ENCODE assay signal across 1 cellular context in the genomic region with DNA sequence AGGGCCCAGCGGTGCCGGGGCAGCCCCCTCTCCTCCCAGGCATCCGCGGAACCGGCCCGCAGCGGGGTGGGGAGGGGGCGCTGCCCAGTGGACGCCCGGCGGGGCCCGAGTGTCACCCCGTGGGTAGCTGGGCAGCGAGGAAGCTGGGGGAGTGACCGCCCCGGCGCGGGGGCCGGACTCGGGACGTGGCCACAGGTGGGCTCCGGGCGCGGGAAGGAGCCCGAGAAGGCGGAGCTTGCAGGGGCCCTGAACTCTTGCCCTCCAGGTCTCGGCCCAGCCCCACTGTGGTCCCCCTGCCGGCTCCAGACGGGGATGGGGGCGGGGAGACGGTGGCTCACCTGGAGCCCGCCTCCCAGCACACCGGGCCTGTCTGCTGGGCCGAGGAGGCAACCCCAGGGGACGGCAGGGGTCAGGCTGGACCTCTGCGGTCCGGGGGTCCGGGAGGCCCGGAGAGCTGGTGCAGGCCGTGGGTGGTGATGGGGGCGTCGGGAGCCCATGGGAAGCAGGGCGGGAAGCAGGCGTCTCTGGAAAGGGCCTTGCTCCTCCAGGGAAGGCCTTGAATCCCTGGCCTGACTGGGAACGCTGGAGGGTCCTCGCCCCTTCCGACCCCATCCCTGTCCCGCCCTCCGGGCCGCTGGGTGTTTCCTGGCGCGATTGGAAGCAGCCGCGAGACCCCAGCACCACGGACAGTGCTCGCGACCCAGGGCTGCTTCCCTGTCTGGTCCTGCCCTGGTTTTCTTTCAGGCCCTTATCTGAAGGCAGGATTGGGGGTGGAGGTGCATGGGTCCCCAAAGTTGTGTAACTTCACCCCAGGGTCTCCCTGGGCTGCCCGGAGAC.
TF ChIP-seq lines count a peak whose summit lies in the region.

No MANE protein-coding gene starts in this region.

TF ChIP-seq in WTC11, 78 proteins besides CTCF, POLR2A, EP300 and RAD21 (continued from another document and continues in another):
- TF ChIP-seq ZNF512 (CRISPR knock-in tag; IDR thresholded peaks at IDR 0.05; ENCODE audit: borderline replicate concordance) (no peak), CREM (CRISPR knock-in tag; IDR thresholded peaks at IDR 0.05) (no peak), IRF1 (CRISPR knock-in tag; IDR thresholded peaks at IDR 0.05) (no peak), ATF6 (CRISPR knock-in tag; IDR thresholded peaks at IDR 0.05) (no peak), ZNF423 (CRISPR knock-in tag; IDR thresholded peaks at IDR 0.05) (peak; percentile 56; the same call in 1 of the 2 replicates), OVOL2 (CRISPR knock-in tag; IDR thresholded peaks at IDR 0.05; ENCODE audit: borderline replicate concordance) (no peak), HMGXB4 (CRISPR knock-in tag; IDR thresholded peaks at IDR 0.05) (no peak), TEAD4 (CRISPR knock-in tag; IDR thresholded peaks at IDR 0.05) (0 out of 2 replicates have a peak, but pooled peaks have one; percentile 58), ZNF396 (CRISPR knock-in tag; IDR thresholded peaks at IDR 0.05; ENCODE audit: borderline replicate concordance) (no peak), ATF3 (CRISPR knock-in tag; conservative IDR thresholded peaks at IDR 0.05) (no peak), CREB1 (CRISPR knock-in tag; IDR thresholded peaks at IDR 0.05) (no peak), ZNF232 (CRISPR knock-in tag; IDR thresholded peaks at IDR 0.05) (no peak), JAZF1 (CRISPR knock-in tag; IDR thresholded peaks at IDR 0.05) (no peak), RORB (CRISPR knock-in tag; IDR thresholded peaks at IDR 0.05) (no peak), PRDM15 (CRISPR knock-in tag; IDR thresholded peaks at IDR 0.05) (peak; percentile 97), SMAD4 (CRISPR knock-in tag; IDR thresholded peaks at IDR 0.05) (peak; percentile 73; the same call in 1 of the 2 replicates), USF1 (CRISPR knock-in tag; IDR thresholded peaks at IDR 0.05) (peak; percentile 42; the same call in 1 of the 2 replicates), AFF4 (CRISPR knock-in tag; IDR thresholded peaks at IDR 0.05; ENCODE audit: borderline replicate concordance) (no peak), FOXK1 (CRISPR knock-in tag; IDR thresholded peaks at IDR 0.05) (no peak)
- TF ChIP-seq, protein P1, sequence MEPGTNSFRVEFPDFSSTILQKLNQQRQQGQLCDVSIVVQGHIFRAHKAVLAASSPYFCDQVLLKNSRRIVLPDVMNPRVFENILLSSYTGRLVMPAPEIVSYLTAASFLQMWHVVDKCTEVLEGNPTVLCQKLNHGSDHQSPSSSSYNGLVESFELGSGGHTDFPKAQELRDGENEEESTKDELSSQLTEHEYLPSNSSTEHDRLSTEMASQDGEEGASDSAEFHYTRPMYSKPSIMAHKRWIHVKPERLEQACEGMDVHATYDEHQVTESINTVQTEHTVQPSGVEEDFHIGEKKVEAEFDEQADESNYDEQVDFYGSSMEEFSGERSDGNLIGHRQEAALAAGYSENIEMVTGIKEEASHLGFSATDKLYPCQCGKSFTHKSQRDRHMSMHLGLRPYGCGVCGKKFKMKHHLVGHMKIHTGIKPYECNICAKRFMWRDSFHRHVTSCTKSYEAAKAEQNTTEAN (CRISPR knock-in tag; IDR thresholded peaks at IDR 0.05) = no peak
- TF ChIP-seq, protein P2, sequence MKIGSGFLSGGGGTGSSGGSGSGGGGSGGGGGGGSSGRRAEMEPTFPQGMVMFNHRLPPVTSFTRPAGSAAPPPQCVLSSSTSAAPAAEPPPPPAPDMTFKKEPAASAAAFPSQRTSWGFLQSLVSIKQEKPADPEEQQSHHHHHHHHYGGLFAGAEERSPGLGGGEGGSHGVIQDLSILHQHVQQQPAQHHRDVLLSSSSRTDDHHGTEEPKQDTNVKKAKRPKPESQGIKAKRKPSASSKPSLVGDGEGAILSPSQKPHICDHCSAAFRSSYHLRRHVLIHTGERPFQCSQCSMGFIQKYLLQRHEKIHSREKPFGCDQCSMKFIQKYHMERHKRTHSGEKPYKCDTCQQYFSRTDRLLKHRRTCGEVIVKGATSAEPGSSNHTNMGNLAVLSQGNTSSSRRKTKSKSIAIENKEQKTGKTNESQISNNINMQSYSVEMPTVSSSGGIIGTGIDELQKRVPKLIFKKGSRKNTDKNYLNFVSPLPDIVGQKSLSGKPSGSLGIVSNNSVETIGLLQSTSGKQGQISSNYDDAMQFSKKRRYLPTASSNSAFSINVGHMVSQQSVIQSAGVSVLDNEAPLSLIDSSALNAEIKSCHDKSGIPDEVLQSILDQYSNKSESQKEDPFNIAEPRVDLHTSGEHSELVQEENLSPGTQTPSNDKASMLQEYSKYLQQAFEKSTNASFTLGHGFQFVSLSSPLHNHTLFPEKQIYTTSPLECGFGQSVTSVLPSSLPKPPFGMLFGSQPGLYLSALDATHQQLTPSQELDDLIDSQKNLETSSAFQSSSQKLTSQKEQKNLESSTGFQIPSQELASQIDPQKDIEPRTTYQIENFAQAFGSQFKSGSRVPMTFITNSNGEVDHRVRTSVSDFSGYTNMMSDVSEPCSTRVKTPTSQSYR (CRISPR knock-in tag; IDR thresholded peaks at IDR 0.05) = no peak
- TF ChIP-seq, protein P3, sequence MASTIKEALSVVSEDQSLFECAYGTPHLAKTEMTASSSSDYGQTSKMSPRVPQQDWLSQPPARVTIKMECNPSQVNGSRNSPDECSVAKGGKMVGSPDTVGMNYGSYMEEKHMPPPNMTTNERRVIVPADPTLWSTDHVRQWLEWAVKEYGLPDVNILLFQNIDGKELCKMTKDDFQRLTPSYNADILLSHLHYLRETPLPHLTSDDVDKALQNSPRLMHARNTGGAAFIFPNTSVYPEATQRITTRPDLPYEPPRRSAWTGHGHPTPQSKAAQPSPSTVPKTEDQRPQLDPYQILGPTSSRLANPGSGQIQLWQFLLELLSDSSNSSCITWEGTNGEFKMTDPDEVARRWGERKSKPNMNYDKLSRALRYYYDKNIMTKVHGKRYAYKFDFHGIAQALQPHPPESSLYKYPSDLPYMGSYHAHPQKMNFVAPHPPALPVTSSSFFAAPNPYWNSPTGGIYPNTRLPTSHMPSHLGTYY (CRISPR knock-in tag; IDR thresholded peaks at IDR 0.05) = no peak
- TF ChIP-seq, protein P4, sequence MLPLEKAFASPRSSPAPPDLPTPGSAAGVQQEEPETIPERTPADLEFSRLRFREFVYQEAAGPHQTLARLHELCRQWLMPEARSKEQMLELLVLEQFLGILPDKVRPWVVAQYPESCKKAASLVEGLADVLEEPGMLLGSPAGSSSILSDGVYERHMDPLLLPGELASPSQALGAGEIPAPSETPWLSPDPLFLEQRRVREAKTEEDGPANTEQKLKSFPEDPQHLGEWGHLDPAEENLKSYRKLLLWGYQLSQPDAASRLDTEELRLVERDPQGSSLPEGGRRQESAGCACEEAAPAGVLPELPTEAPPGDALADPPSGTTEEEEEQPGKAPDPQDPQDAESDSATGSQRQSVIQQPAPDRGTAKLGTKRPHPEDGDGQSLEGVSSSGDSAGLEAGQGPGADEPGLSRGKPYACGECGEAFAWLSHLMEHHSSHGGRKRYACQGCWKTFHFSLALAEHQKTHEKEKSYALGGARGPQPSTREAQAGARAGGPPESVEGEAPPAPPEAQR (CRISPR knock-in tag; IDR thresholded peaks at IDR 0.05) = no peak
